1 cellular context compared by ENCODE assay signal in the genomic region with DNA sequence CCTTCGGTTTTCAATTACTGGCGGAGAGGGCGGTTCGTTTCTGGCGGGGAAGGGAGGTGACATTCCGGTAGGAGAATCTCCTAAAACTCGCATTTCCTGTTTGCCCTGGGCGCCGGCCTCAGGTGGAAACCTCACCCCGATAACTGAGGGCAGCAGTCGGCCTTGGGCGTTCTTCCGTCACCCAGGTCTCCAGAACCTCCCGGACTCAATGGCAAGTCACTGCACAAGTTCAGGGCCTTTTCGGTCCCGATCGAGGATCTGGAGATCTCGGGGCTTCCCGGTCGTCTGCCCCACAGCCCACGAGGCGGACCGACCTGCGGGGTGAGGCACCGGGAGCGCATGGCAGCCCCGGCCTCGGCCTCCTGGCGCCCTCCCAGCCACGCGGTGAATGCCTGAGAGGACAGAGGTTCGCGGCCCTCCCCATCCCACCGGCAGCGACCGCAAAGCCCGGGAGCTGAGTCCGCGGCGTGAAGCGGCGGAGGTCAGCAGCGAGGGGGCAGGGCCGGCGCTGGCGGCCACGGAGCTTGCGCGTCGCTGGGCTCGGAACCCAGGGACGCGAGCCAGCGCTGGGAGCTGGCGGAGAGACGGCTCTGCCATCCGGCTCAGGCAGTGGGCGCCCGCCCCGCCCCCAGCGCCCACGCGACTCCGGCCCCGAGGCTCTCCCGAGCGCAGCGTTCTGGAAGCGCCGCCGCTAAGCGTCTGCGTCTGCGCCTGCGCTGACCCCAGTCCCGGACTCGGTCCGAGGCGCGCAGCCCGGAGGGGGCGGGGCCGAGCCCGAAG.
TF ChIP-seq lines count a peak whose summit lies in the region.

No MANE protein-coding gene starts in this region.

TF ChIP-seq in HepG2, 621 proteins besides CTCF, POLR2A, EP300 and RAD21 (continued from another document and continues in another):
- TF ChIP-seq, protein P1, sequence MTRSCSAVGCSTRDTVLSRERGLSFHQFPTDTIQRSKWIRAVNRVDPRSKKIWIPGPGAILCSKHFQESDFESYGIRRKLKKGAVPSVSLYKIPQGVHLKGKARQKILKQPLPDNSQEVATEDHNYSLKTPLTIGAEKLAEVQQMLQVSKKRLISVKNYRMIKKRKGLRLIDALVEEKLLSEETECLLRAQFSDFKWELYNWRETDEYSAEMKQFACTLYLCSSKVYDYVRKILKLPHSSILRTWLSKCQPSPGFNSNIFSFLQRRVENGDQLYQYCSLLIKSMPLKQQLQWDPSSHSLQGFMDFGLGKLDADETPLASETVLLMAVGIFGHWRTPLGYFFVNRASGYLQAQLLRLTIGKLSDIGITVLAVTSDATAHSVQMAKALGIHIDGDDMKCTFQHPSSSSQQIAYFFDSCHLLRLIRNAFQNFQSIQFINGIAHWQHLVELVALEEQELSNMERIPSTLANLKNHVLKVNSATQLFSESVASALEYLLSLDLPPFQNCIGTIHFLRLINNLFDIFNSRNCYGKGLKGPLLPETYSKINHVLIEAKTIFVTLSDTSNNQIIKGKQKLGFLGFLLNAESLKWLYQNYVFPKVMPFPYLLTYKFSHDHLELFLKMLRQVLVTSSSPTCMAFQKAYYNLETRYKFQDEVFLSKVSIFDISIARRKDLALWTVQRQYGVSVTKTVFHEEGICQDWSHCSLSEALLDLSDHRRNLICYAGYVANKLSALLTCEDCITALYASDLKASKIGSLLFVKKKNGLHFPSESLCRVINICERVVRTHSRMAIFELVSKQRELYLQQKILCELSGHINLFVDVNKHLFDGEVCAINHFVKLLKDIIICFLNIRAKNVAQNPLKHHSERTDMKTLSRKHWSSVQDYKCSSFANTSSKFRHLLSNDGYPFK (CRISPR knock-in tag; IDR thresholded peaks at IDR 0.05; ENCODE audit: borderline replicate concordance) = no peak; the same call in 1 of the 2 replicates
- 0 out of 2 replicates have a peak, but pooled peaks have one; percentile 56 for TF ChIP-seq ZNF816 (CRISPR knock-in tag; IDR thresholded peaks at IDR 0.05; ENCODE audit: borderline replicate concordance)
- peak; percentile 80; the same call in 1 of the 2 replicates for TF ChIP-seq ZBED4 (CRISPR knock-in tag; IDR thresholded peaks at IDR 0.05; ENCODE audit: borderline replicate concordance)
- TF ChIP-seq FOXO1 (CRISPR knock-in tag; IDR thresholded peaks at IDR 0.05) = no peak; the same call in none of the 2 replicates
- TF ChIP-seq ZNF34 (CRISPR knock-in tag; IDR thresholded peaks at IDR 0.05; ENCODE audit: borderline replicate concordance) = peak; percentile 62; the same call in 1 of the 2 replicates
- TF ChIP-seq ZNF552 (CRISPR knock-in tag; IDR thresholded peaks at IDR 0.05; ENCODE audit: borderline replicate concordance) = no peak
- TF ChIP-seq, protein P2, sequence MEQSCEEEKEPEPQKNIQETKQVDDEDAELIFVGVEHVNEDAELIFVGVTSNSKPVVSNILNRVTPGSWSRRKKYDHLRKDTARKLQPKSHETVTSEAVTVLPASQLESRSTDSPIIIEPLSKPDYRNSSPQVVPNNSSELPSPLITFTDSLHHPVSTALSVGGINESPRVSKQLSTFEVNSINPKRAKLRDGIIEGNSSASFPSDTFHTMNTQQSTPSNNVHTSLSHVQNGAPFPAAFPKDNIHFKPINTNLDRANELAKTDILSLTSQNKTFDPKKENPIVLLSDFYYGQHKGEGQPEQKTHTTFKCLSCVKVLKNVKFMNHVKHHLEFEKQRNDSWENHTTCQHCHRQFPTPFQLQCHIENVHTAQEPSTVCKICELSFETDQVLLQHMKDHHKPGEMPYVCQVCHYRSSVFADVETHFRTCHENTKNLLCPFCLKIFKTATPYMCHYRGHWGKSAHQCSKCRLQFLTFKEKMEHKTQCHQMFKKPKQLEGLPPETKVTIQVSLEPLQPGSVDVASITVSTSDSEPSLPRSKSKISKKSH (CRISPR knock-in tag; IDR thresholded peaks at IDR 0.05; ENCODE audit: borderline replicate concordance) = peak; percentile 75
- TF ChIP-seq NFAT5 (CRISPR knock-in tag; IDR thresholded peaks at IDR 0.05) = peak; percentile 79; the same call in 1 of the 2 replicates
- peak; percentile 68 for TF ChIP-seq ZNF777 (CRISPR knock-in tag; IDR thresholded peaks at IDR 0.05)
- no peak for TF ChIP-seq ZMYM3 (CRISPR knock-in tag; IDR thresholded peaks at IDR 0.05)
- peak; percentile 91 for TF ChIP-seq SNAPC2 (CRISPR knock-in tag; IDR thresholded peaks at IDR 0.05)
- TF ChIP-seq, protein P3, sequence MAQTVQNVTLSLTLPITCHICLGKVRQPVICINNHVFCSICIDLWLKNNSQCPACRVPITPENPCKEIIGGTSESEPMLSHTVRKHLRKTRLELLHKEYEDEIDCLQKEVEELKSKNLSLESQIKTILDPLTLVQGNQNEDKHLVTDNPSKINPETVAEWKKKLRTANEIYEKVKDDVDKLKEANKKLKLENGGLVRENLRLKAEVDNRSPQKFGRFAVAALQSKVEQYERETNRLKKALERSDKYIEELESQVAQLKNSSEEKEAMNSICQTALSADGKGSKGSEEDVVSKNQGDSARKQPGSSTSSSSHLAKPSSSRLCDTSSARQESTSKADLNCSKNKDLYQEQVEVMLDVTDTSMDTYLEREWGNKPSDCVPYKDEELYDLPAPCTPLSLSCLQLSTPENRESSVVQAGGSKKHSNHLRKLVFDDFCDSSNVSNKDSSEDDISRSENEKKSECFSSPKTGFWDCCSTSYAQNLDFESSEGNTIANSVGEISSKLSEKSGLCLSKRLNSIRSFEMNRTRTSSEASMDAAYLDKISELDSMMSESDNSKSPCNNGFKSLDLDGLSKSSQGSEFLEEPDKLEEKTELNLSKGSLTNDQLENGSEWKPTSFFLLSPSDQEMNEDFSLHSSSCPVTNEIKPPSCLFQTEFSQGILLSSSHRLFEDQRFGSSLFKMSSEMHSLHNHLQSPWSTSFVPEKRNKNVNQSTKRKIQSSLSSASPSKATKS (CRISPR knock-in tag; IDR thresholded peaks at IDR 0.05) = no peak
- peak; percentile 93 for TF ChIP-seq ZNF501 (CRISPR knock-in tag; IDR thresholded peaks at IDR 0.05)
- TF ChIP-seq SIX4 (CRISPR knock-in tag; IDR thresholded peaks at IDR 0.05) = 0 out of 2 replicates have a peak, but pooled peaks have one; percentile 24
- TF ChIP-seq REPIN1 (CRISPR knock-in tag; IDR thresholded peaks at IDR 0.05; ENCODE audit: borderline replicate concordance, low read depth) = peak; percentile 92
- no peak for TF ChIP-seq TP53 (CRISPR knock-in tag; conservative IDR thresholded peaks at IDR 0.05)
- TF ChIP-seq HES4 (CRISPR knock-in tag; IDR thresholded peaks at IDR 0.05; ENCODE audit: borderline replicate concordance) = no peak; the same call in 1 of the 2 replicates
- TF ChIP-seq, protein P4, sequence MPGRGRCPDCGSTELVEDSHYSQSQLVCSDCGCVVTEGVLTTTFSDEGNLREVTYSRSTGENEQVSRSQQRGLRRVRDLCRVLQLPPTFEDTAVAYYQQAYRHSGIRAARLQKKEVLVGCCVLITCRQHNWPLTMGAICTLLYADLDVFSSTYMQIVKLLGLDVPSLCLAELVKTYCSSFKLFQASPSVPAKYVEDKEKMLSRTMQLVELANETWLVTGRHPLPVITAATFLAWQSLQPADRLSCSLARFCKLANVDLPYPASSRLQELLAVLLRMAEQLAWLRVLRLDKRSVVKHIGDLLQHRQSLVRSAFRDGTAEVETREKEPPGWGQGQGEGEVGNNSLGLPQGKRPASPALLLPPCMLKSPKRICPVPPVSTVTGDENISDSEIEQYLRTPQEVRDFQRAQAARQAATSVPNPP (CRISPR knock-in tag; IDR thresholded peaks at IDR 0.05) = peak; percentile 66; the same call in 1 of the 2 replicates
- TF ChIP-seq KMT2A (CRISPR knock-in tag; IDR thresholded peaks at IDR 0.05) = peak; percentile 57; the same call in 1 of the 2 replicates
- no peak for TF ChIP-seq HNF4G (IDR thresholded peaks at IDR 0.05; ENCODE audit: borderline replicate concordance, low read depth, low read length)
- 0 out of 2 replicates have a peak, but pooled peaks have one; percentile 65 for TF ChIP-seq HNF4G (CRISPR knock-in tag; IDR thresholded peaks at IDR 0.05; ENCODE audit: borderline replicate concordance, low read depth)
- TF ChIP-seq HOXA9 (CRISPR knock-in tag; IDR thresholded peaks at IDR 0.05; ENCODE audit: borderline replicate concordance) = no peak
- peak; percentile 86; the same call in 1 of the 2 replicates for TF ChIP-seq ZNF33B (CRISPR knock-in tag; IDR thresholded peaks at IDR 0.05)
- TF ChIP-seq CBFB (CRISPR knock-in tag; IDR thresholded peaks at IDR 0.05) = peak; percentile 67; the same call in 1 of the 2 replicates
- TF ChIP-seq ZNF607 (CRISPR knock-in tag; IDR thresholded peaks at IDR 0.05; ENCODE audit: borderline replicate concordance) = peak; percentile 91
- peak; percentile 79; the same call in 1 of the 2 replicates for TF ChIP-seq ZNF253 (CRISPR knock-in tag; IDR thresholded peaks at IDR 0.05; ENCODE audit: borderline replicate concordance)
- peak; percentile 68 for TF ChIP-seq ZNF431 (CRISPR knock-in tag; IDR thresholded peaks at IDR 0.05; ENCODE audit: borderline replicate concordance, low read depth)
- no peak for TF ChIP-seq AHR (CRISPR knock-in tag; IDR thresholded peaks at IDR 0.05)
- no peak for TF ChIP-seq ELK4 (CRISPR knock-in tag; IDR thresholded peaks at IDR 0.05; ENCODE audit: borderline replicate concordance)
- no peak for TF ChIP-seq BRCA1 (CRISPR knock-in tag; IDR thresholded peaks at IDR 0.05)
- no peak for TF ChIP-seq KLF15 (CRISPR knock-in tag; IDR thresholded peaks at IDR 0.05; ENCODE audit: borderline replicate concordance)
- TF ChIP-seq GATAD1 (CRISPR knock-in tag; IDR thresholded peaks at IDR 0.05) = 0 out of 2 replicates have a peak, but pooled peaks have one; percentile 15
- TF ChIP-seq MYPOP (CRISPR knock-in tag; IDR thresholded peaks at IDR 0.05) = peak; percentile 100
- TF ChIP-seq ZNF30 (CRISPR knock-in tag; IDR thresholded peaks at IDR 0.05) = no peak
